1 cellular context compared by ENCODE assay signal in the genomic region with DNA sequence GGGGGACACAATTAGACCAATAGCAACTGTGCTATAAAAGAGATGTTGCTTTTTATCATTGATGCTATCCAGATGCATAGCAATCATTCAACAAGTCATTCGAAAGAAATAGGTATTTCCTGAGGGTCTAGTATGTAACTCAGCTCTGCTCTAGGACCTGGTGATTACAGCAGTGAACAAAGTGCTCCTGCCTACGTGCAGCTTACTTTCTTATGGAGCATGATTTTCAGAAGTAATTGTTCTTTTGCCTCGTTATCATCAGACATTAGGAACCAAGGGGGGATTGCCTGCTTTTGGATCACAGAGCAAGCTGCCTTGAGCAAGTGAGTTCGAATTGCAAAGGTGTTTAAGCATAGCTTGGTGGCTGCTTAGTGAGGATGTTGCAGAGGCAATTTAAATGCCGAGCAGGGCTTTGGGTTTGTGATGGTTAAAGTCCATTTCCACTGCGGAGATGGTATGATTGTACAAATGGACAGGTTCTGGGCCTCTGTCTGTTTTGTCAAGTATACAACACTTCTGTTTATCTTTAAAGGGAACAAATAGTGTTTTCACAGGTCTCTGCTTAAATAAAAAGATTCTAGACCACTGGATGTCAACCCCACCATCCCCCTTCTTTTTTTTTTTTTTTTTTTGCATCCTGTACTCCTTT.
TF ChIP-seq lines count a peak whose summit lies in the region.

No MANE protein-coding gene starts in this region.

TF ChIP-seq in GM23338, 12 proteins besides CTCF, POLR2A, EP300 and RAD21 (continued from another document):
- TF ChIP-seq, protein P1, sequence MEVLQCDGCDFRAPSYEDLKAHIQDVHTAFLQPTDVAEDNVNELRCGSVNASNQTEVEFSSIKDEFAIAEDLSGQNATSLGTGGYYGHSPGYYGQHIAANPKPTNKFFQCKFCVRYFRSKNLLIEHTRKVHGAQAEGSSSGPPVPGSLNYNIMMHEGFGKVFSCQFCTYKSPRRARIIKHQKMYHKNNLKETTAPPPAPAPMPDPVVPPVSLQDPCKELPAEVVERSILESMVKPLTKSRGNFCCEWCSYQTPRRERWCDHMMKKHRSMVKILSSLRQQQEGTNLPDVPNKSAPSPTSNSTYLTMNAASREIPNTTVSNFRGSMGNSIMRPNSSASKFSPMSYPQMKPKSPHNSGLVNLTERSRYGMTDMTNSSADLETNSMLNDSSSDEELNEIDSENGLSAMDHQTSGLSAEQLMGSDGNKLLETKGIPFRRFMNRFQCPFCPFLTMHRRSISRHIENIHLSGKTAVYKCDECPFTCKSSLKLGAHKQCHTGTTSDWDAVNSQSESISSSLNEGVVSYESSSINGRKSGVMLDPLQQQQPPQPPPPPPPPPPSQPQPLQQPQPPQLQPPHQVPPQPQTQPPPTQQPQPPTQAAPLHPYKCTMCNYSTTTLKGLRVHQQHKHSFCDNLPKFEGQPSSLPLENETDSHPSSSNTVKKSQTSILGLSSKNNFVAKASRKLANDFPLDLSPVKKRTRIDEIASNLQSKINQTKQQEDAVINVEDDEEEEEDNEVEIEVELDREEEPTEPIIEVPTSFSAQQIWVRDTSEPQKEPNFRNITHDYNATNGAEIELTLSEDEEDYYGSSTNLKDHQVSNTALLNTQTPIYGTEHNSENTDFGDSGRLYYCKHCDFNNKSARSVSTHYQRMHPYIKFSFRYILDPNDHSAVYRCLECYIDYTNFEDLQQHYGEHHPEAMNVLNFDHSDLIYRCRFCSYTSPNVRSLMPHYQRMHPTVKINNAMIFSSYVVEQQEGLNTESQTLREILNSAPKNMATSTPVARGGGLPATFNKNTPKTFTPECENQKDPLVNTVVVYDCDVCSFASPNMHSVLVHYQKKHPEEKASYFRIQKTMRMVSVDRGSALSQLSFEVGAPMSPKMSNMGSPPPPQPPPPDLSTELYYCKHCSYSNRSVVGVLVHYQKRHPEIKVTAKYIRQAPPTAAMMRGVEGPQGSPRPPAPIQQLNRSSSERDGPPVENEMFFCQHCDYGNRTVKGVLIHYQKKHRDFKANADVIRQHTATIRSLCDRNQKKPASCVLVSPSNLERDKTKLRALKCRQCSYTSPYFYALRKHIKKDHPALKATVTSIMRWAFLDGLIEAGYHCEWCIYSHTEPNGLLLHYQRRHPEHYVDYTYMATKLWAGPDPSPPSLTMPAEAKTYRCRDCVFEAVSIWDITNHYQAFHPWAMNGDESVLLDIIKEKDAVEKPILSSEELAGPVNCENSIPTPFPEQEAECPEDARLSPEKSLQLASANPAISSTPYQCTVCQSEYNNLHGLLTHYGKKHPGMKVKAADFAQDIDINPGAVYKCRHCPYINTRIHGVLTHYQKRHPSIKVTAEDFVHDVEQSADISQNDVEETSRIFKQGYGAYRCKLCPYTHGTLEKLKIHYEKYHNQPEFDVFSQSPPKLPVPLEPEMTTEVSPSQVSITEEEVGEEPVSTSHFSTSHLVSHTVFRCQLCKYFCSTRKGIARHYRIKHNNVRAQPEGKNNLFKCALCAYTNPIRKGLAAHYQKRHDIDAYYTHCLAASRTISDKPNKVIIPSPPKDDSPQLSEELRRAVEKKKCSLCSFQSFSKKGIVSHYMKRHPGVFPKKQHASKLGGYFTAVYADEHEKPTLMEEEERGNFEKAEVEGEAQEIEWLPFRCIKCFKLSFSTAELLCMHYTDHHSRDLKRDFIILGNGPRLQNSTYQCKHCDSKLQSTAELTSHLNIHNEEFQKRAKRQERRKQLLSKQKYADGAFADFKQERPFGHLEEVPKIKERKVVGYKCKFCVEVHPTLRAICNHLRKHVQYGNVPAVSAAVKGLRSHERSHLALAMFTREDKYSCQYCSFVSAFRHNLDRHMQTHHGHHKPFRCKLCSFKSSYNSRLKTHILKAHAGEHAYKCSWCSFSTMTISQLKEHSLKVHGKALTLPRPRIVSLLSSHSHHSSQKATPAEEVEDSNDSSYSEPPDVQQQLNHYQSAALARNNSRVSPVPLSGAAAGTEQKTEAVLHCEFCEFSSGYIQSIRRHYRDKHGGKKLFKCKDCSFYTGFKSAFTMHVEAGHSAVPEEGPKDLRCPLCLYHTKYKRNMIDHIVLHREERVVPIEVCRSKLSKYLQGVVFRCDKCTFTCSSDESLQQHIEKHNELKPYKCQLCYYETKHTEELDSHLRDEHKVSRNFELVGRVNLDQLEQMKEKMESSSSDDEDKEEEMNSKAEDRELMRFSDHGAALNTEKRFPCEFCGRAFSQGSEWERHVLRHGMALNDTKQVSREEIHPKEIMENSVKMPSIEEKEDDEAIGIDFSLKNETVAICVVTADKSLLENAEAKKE (CRISPR knock-in tag; IDR thresholded peaks at IDR 0.05), result no peak
- TF ChIP-seq JUNB (IDR thresholded peaks at IDR 0.05; ENCODE audit: unreplicated experiment), result no peak
- TF ChIP-seq STAT1 (IDR thresholded peaks at IDR 0.05; ENCODE audit: unreplicated experiment), result no peak
- TF ChIP-seq CREB1 (CRISPR knock-in tag; IDR thresholded peaks at IDR 0.05; ENCODE audit: low read depth), result no peak
- TF ChIP-seq NANOG (IDR thresholded peaks at IDR 0.05; ENCODE audit: borderline replicate concordance), result no peak
- TF ChIP-seq EZH2phosphoT487 (IDR thresholded peaks at IDR 0.05; ENCODE audit: unreplicated experiment), result no peak
TF ChIP-seq in GM23338: peak in this region for 0.
